In the genomic region with DNA sequence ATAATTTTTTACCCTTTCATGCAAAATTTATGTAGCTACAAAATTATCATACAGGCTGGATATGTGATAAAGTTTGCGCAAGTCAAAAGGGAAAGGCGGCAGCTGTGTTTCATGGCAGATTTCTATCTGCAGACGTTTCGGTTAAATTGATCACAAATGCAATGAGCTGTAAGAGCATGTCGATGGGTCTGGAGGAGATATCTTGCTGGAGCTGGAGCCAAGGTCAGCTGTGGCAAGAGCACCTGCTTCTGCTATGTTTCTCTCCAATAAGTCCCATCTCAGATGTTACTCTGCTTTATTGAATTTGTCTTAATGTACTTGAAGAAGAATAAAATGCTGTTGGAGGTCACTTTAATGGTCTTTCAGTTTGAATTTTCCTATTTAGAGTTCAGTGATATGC, we compare ENCODE assay signal across 3 cellular contexts.
"Had no signal": no experiment of that assay in that cellular context is flagged by ENCODE, and none has a peak within 500 bp of the region (broad histone marks: within the 10 kb centered on the region; RNA-seq: fewer than 3 reads in every experiment).

No MANE protein-coding gene starts in this region.

- ATAC-seq: GM12878 had no signal

- DNase-seq: GDM1, GF-D8 had no signal
